9 cellular contexts compared by ENCODE assay signal in genomic region chr9:114619205-114619758, GRCh38. TPM values are rescaled to one million over a fixed set of nuclear protein-coding genes. Genes with fewer than 3 reads are reported as not detected.
DNase-seq lines count a peak whose midpoint lies in the region; ATAC-seq lines count a peak whose summit lies in the region.
"Had no signal": no experiment of that assay in that cellular context is flagged by ENCODE, and none has a peak within 500 bp of the region (broad histone marks: within the 10 kb centered on the region; RNA-seq: fewer than 3 reads in every experiment).

No MANE protein-coding gene starts in this region.

- ATAC-seq in GM18502 (IDR thresholded peaks at IDR 0.05; ENCODE audit: poor library complexity, unreplicated experiment) = peak; percentile 58
- ATAC-seq in HG02642 (IDR thresholded peaks at IDR 0.05; ENCODE audit: poor library complexity, unreplicated experiment) = peak; percentile 57
- ATAC-seq in activated naive CD8-positive, alpha-beta T cell treated with anti-CD3 and anti-CD28 coated beads, Interleukin-2, amount 10 ng/mL, durations not matched to agents 7 days and 5 days (ENCODE audit: low read depth) = no peak
- ATAC-seq in GM21717 (IDR thresholded peaks at IDR 0.05; ENCODE audit: unreplicated experiment) = no peak

- peak overlapping the region; percentile 84 for H3K27ac Mint-ChIP-seq in activated naive CD8-positive, alpha-beta T cell treated with anti-CD3 and anti-CD28 coated beads, Interleukin-2, amount 10 ng/mL, durations not matched to agents 7 days and 5 days

- POLR2A ChIA-PET in activated naive CD8-positive, alpha-beta T cell treated with anti-CD3 and anti-CD28 coated beads, Interleukin-2, amount 10 ng/mL, durations not matched to agents 7 days and 5 days (lab: Charles Lee) = no interaction called here

- no peaks in the 10 kb centered on the region for H3K27me3 Mint-ChIP-seq in activated naive CD8-positive, alpha-beta T cell treated with anti-CD3 and anti-CD28 coated beads, Interleukin-2, amount 10 ng/mL, durations not matched to agents 7 days and 5 days

- H3K4me1 Mint-ChIP-seq in activated naive CD8-positive, alpha-beta T cell treated with anti-CD3 and anti-CD28 coated beads, Interleukin-2, amount 10 ng/mL, durations not matched to agents 7 days and 5 days = peaks cover 30% of the 10 kb centered on the region

- no peak for DNase-seq in activated naive CD8-positive, alpha-beta T cell treated with anti-CD3 and anti-CD28 coated beads, Interleukin-2, amount 10 ng/mL, durations not matched to agents 7 days and 5 days
- DNase-seq in occipital lobe (lab: John Stamatoyannopoulos, UW) (peak; percentile 36), NCI-H1930 (lab: John Stamatoyannopoulos, UW) (no peak), HK-2 (ENCODE audit: unreplicated experiment) (no peak), NCI-H2227 (lab: John Stamatoyannopoulos, UW; ENCODE audit: unreplicated experiment) (no peak)
- DNase-seq: activated effector memory CD4-positive, alpha-beta T cell treated with Interleukin-2 at 50 U/mL for 16 hours had no signal

- peak overlapping the region; percentile 69 for H3K4me3 Mint-ChIP-seq in activated naive CD8-positive, alpha-beta T cell treated with anti-CD3 and anti-CD28 coated beads, Interleukin-2, amount 10 ng/mL, durations not matched to agents 7 days and 5 days

- H3K36me3 Mint-ChIP-seq in activated naive CD8-positive, alpha-beta T cell treated with anti-CD3 and anti-CD28 coated beads, Interleukin-2, amount 10 ng/mL, durations not matched to agents 7 days and 5 days = peaks cover 56% of the 10 kb centered on the region

- H3K9me3 Mint-ChIP-seq in activated naive CD8-positive, alpha-beta T cell treated with anti-CD3 and anti-CD28 coated beads, Interleukin-2, amount 10 ng/mL, durations not matched to agents 7 days and 5 days = no peaks in the 10 kb centered on the region

RNA-seq across cellular contexts. Expression of gene TMEM268, which starts 8.2 kb away (rescaled TPM):
- 10 to 100 TPM; 22.0 to 23.1 TPM for total RNA-seq in activated naive CD8-positive, alpha-beta T cell treated with anti-CD3 and anti-CD28 coated beads, Interleukin-2, amount 10 ng/mL, durations not matched to agents 7 days and 5 days
- 24.3 TPM for total RNA-seq in occipital lobe

RNA-seq across cellular contexts. Expression of gene ATP6V1G1, which starts 31.7 kb away (rescaled TPM):
- total RNA-seq in activated naive CD8-positive, alpha-beta T cell treated with anti-CD3 and anti-CD28 coated beads, Interleukin-2, amount 10 ng/mL, durations not matched to agents 7 days and 5 days = 10 to 100 TPM; 95.8 to 96.7 TPM
- total RNA-seq in occipital lobe = 80.3 TPM

RNA-seq across cellular contexts. Expression of gene TEX53, which starts 38.3 kb away (rescaled TPM):
- not detected for total RNA-seq in activated naive CD8-positive, alpha-beta T cell treated with anti-CD3 and anti-CD28 coated beads, Interleukin-2, amount 10 ng/mL, durations not matched to agents 7 days and 5 days
- total RNA-seq in occipital lobe = not detected

Comparison
In these comparisons a context has a peak if more than half of its experiments do, and no peak if none do; other contexts are left out.
1. ATAC-seq: peak in GM18502 (single experiment) and HG02642 (single experiment); none in activated naive CD8-positive, alpha-beta T cell treated with anti-CD3 and anti-CD28 coated beads, Interleukin-2, amount 10 ng/mL, durations not matched to agents 7 days and 5 days (single experiment) and GM21717 (single experiment).